Comparison of ENCODE assay signal across 2 cellular contexts in genomic region chr2:121251497-121251896, GRCh38.
TF ChIP-seq lines count a peak whose summit lies in the region.

No MANE protein-coding gene starts in this region.

TF ChIP-seq in HepG2, 621 proteins besides CTCF, POLR2A, EP300 and RAD21:
- TF ChIP-seq, protein P1, sequence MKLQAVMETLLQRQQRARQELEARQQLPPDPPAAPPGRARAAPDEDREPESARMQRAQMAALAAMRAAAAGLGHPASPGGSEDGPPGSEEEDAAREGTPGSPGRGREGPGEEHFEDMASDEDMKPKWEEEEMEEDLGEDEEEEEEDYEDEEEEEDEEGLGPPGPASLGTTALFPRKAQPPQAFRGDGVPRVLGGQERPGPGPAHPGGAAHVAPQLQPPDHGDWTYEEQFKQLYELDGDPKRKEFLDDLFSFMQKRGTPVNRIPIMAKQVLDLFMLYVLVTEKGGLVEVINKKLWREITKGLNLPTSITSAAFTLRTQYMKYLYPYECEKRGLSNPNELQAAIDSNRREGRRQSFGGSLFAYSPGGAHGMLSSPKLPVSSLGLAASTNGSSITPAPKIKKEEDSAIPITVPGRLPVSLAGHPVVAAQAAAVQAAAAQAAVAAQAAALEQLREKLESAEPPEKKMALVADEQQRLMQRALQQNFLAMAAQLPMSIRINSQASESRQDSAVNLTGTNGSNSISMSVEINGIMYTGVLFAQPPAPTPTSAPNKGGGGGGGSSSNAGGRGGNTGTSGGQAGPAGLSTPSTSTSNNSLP (IDR thresholded peaks at IDR 0.05; ENCODE audit: low read depth, low read length): no peak
- TF ChIP-seq ATF7 (IDR thresholded peaks at IDR 0.05) (peak; percentile 15; the same call in 1 of the 2 replicates), ATF7 (CRISPR knock-in tag; IDR thresholded peaks at IDR 0.05) (no peak), MAFF (IDR thresholded peaks at IDR 0.05; ENCODE audit: low read depth, low read length) (peak; percentile 49), TBP (CRISPR knock-in tag; IDR thresholded peaks at IDR 0.05) (no peak), ZNF414 (CRISPR knock-in tag; IDR thresholded peaks at IDR 0.05) (no peak), SETDB1 (CRISPR knock-in tag; IDR thresholded peaks at IDR 0.05; ENCODE audit: borderline replicate concordance) (no peak), NCOR1 (IDR thresholded peaks at IDR 0.05; ENCODE audit: borderline replicate concordance, low read length) (no peak), MAFK (conservative IDR thresholded peaks at IDR 0.05 in 1 of 2, IDR thresholded peaks at IDR 0.05 in 1 of 2; ENCODE audit: low read length in 2 of 2) (peak; percentile 58 to 74; a peak in 3 of 4 replicates), ZNF777 (CRISPR knock-in tag; IDR thresholded peaks at IDR 0.05) (no peak), CREBL2 (CRISPR knock-in tag; IDR thresholded peaks at IDR 0.05; ENCODE audit: borderline replicate concordance) (no peak)
- TF ChIP-seq, protein P2, sequence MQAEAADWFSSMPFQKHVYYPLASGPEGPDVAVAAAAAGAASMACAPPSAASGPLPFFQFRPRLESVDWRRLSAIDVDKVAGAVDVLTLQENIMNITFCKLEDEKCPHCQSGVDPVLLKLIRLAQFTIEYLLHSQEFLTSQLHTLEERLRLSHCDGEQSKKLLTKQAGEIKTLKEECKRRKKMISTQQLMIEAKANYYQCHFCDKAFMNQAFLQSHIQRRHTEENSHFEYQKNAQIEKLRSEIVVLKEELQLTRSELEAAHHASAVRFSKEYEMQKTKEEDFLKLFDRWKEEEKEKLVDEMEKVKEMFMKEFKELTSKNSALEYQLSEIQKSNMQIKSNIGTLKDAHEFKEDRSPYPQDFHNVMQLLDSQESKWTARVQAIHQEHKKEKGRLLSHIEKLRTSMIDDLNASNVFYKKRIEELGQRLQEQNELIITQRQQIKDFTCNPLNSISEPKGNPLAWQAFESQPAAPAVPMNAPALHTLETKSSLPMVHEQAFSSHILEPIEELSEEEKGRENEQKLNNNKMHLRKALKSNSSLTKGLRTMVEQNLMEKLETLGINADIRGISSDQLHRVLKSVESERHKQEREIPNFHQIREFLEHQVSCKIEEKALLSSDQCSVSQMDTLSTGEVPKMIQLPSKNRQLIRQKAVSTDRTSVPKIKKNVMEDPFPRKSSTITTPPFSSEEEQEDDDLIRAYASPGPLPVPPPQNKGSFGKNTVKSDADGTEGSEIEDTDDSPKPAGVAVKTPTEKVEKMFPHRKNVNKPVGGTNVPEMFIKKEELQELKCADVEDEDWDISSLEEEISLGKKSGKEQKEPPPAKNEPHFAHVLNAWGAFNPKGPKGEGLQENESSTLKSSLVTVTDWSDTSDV (CRISPR knock-in tag; IDR thresholded peaks at IDR 0.05): no peak
- TF ChIP-seq, protein P3, sequence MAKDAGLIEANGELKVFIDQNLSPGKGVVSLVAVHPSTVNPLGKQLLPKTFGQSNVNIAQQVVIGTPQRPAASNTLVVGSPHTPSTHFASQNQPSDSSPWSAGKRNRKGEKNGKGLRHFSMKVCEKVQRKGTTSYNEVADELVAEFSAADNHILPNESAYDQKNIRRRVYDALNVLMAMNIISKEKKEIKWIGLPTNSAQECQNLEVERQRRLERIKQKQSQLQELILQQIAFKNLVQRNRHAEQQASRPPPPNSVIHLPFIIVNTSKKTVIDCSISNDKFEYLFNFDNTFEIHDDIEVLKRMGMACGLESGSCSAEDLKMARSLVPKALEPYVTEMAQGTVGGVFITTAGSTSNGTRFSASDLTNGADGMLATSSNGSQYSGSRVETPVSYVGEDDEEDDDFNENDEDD (CRISPR knock-in tag; IDR thresholded peaks at IDR 0.05; ENCODE audit: borderline replicate concordance): no peak
- TF ChIP-seq, protein P4, sequence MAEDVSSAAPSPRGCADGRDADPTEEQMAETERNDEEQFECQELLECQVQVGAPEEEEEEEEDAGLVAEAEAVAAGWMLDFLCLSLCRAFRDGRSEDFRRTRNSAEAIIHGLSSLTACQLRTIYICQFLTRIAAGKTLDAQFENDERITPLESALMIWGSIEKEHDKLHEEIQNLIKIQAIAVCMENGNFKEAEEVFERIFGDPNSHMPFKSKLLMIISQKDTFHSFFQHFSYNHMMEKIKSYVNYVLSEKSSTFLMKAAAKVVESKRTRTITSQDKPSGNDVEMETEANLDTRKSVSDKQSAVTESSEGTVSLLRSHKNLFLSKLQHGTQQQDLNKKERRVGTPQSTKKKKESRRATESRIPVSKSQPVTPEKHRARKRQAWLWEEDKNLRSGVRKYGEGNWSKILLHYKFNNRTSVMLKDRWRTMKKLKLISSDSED (CRISPR knock-in tag; IDR thresholded peaks at IDR 0.05): no peak

TF ChIP-seq in IMR-90, 13 proteins besides CTCF, POLR2A, EP300 and RAD21:
- TF ChIP-seq MAZ (IDR thresholded peaks at IDR 0.05; ENCODE audit: borderline replicate concordance, low read depth, low read length) (no peak), MAFK (IDR thresholded peaks at IDR 0.05; ENCODE audit: low read depth, low read length) (peak; percentile 52)
